ENCODE assay signal across 1 cellular context in genomic region chr21:15966216-15966615, GRCh38.
A peak's percentile ranks its signal among the peaks of the same experiment; 100 is the strongest.
TF ChIP-seq lines count a peak whose summit lies in the region.

No MANE protein-coding gene starts in this region.

TF ChIP-seq in SK-N-SH treated with all-trans-retinoic acid at 6 μM for 48 hours, 23 proteins besides CTCF, POLR2A, EP300 and RAD21 (continued from another document):
- TF ChIP-seq, protein P1, sequence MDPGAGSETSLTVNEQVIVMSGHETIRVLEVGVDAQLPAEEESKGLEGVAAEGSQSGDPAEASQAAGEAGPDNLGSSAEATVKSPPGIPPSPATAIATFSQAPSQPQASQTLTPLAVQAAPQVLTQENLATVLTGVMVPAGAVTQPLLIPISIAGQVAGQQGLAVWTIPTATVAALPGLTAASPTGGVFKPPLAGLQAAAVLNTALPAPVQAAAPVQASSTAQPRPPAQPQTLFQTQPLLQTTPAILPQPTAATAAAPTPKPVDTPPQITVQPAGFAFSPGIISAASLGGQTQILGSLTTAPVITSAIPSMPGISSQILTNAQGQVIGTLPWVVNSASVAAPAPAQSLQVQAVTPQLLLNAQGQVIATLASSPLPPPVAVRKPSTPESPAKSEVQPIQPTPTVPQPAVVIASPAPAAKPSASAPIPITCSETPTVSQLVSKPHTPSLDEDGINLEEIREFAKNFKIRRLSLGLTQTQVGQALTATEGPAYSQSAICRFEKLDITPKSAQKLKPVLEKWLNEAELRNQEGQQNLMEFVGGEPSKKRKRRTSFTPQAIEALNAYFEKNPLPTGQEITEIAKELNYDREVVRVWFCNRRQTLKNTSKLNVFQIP (CRISPR knock-in tag; IDR thresholded peaks at IDR 0.05; ENCODE audit: borderline replicate concordance, low read depth) = no peak
- TF ChIP-seq OSR1 (CRISPR knock-in tag; IDR thresholded peaks at IDR 0.05) = no peak
- TF ChIP-seq, protein P2, sequence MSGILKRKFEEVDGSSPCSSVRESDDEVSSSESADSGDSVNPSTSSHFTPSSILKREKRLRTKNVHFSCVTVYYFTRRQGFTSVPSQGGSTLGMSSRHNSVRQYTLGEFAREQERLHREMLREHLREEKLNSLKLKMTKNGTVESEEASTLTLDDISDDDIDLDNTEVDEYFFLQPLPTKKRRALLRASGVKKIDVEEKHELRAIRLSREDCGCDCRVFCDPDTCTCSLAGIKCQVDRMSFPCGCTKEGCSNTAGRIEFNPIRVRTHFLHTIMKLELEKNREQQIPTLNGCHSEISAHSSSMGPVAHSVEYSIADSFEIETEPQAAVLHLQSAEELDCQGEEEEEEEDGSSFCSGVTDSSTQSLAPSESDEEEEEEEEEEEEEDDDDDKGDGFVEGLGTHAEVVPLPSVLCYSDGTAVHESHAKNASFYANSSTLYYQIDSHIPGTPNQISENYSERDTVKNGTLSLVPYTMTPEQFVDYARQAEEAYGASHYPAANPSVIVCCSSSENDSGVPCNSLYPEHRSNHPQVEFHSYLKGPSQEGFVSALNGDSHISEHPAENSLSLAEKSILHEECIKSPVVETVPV (CRISPR knock-in tag; IDR thresholded peaks at IDR 0.05) = no peak
- TF ChIP-seq ZNF565 (CRISPR knock-in tag; conservative IDR thresholded peaks at IDR 0.05; ENCODE audit: low read depth) = no peak
- TF ChIP-seq GLIS3 (CRISPR knock-in tag; IDR thresholded peaks at IDR 0.05) = no peak
- TF ChIP-seq ZFP30 (CRISPR knock-in tag; IDR thresholded peaks at IDR 0.05) = no peak
- no peak for TF ChIP-seq ARNTL (CRISPR knock-in tag; IDR thresholded peaks at IDR 0.05; ENCODE audit: borderline replicate concordance, low read depth)
- TF ChIP-seq TOX (CRISPR knock-in tag; IDR thresholded peaks at IDR 0.05; ENCODE audit: borderline replicate concordance) = no peak
- no peak for TF ChIP-seq ESRRG (CRISPR knock-in tag; IDR thresholded peaks at IDR 0.05)
- peak; percentile 78; the same call in 1 of the 2 replicates for TF ChIP-seq TCF4 (CRISPR knock-in tag; IDR thresholded peaks at IDR 0.05; ENCODE audit: borderline replicate concordance)
- no peak for TF ChIP-seq SNAI2 (CRISPR knock-in tag; IDR thresholded peaks at IDR 0.05)
